Comparison of ENCODE assay signal across 9 cellular contexts in the genomic region with DNA sequence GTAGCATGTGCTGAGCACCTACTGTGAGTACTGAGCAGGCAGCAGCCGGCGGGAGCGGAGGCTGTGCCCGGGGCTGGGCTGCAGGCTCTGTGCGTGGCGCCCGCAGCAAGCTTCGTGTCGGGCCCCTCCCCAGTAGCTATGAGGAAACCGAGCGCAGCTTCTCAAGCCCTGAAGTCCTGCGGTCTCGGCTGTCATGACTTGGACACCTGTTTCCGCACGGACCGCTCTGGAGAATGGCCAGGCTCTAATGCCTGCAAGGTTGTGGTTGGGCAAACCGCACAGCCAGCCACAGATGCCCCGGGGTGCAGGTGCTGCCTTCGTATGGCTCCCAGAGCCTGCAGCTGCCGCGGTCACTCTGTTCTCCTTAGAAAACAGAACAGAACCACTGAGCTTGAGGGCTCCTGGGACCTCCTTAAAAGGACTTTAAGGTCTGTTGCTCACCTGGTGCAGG. TPM values are rescaled to one million over a fixed set of nuclear protein-coding genes. Genes with fewer than 3 reads are reported as not detected.
A peak's percentile ranks its signal among the peaks of the same experiment; 100 is the strongest.
DNase-seq lines count a peak whose midpoint lies in the region; ATAC-seq and TF ChIP-seq lines count a peak whose summit lies in the region.
"Had no signal": no experiment of that assay in that cellular context is flagged by ENCODE, and none has a peak within 500 bp of the region (broad histone marks: within the 10 kb centered on the region; RNA-seq: fewer than 3 reads in every experiment).

No MANE protein-coding gene starts in this region.

- no peaks in the 10 kb centered on the region for H3K4me1 ChIP-seq in left lung
- H3K4me1 ChIP-seq in smooth muscle cell (ENCODE audit: low read depth), result no peaks in the 10 kb centered on the region

- no peak overlapping the region for H3K4me2 ChIP-seq in smooth muscle cell

- TF ChIP-seq CTCF in left lung (IDR thresholded peaks at IDR 0.05) (no peak), smooth muscle cell (IDR thresholded peaks at IDR 0.05; ENCODE audit: borderline replicate concordance, insufficient read depth, poor library complexity, severe bottlenecking) (no peak)

- H3K4me3 ChIP-seq in left lung (no peak overlapping the region), smooth muscle cell (no peak overlapping the region)

- H3K79me2 ChIP-seq in smooth muscle cell (ENCODE audit: low read depth), result no peaks in the 10 kb centered on the region

- 91% methylated on average over 20 of the region's 21 CpGs for WGBS in smooth muscle cell (ENCODE audit: low lambda C conversion rate)

- H4K20me1 ChIP-seq in smooth muscle cell (ENCODE audit: low read depth), result no peaks in the 10 kb centered on the region

- intact Hi-C loops in left lung (cut with DNase I), result no loop called here

- H3K9ac ChIP-seq in smooth muscle cell (ENCODE audit: low read depth), result no peak overlapping the region

- peaks cover 0 to 100% of the 10 kb centered on the region in 2 donors for H3K36me3 ChIP-seq in left lung
- H3K36me3 ChIP-seq in smooth muscle cell (ENCODE audit: low read depth), result no peaks in the 10 kb centered on the region

- H3K9me3 ChIP-seq in left lung (no peaks in the 10 kb centered on the region), smooth muscle cell (replicated peaks; ENCODE audit: low read depth) (no peaks in the 10 kb centered on the region)

- no peak overlapping the region for H2AFZ ChIP-seq in smooth muscle cell (ENCODE audit: low read depth)

- no peaks in the 10 kb centered on the region for H3K27me3 ChIP-seq in left lung
- no peaks in the 10 kb centered on the region for H3K27me3 ChIP-seq in smooth muscle cell (ENCODE audit: low read depth)

- H3K27ac ChIP-seq in left lung (no peak overlapping the region), smooth muscle cell (ENCODE audit: low read depth) (no peak overlapping the region)

- peak; percentile 75 for ATAC-seq in GM18498 (IDR thresholded peaks at IDR 0.05; ENCODE audit: unreplicated experiment)
- ATAC-seq in HG02571 (IDR thresholded peaks at IDR 0.05; ENCODE audit: unreplicated experiment), result peak; percentile 58
- no peak for ATAC-seq in left lung
- ATAC-seq in activated CD4-positive, CD25-positive, alpha-beta regulatory T cell treated with anti-CD3 and anti-CD28 coated beads, Interleukin-2, amount 50 U/mL, for 24 hours, result no peak

- H3F3A ChIP-seq in smooth muscle cell (ENCODE audit: low read depth), result no peaks in the 10 kb centered on the region

- peak; percentile 28 for DNase-seq in NCI-H128 (lab: John Stamatoyannopoulos, UW; ENCODE audit: unreplicated experiment)
- peak; percentile 36 to 74 for DNase-seq in left lung
- DNase-seq in OCI-M2 (lab: John Stamatoyannopoulos, UW; ENCODE audit: unreplicated experiment), result no peak
- DNase-seq in smooth muscle cell (lab: John Stamatoyannopoulos, UW; ENCODE audit: unreplicated experiment), result no peak
- DNase-seq in activated T-cell treated with anti-CD3 and anti-CD28 coated beads for 4 hours, result no peak
- DNase-seq: activated CD4-positive, alpha-beta T cell treated with anti-CD3 and anti-CD28 coated beads for 1 hour had no signal

RNA-seq across cellular contexts. Expression of gene PYGB, which starts 33.7 kb away (rescaled TPM):
- total RNA-seq in left lung (10 to 100 TPM; 78.2 to 81.3 TPM), smooth muscle cell (31.8 and 44.4 TPM in 2 replicates)
- 39.4 and 43.3 TPM in 2 replicates for polyA plus RNA-seq in smooth muscle cell

Comparison
In these comparisons a context has a peak if more than half of its experiments do, and no peak if none do; other contexts are left out.
1. ATAC-seq: peak in GM18498 (single experiment) and HG02571 (single experiment); none in left lung (single experiment) and activated CD4-positive, CD25-positive, alpha-beta regulatory T cell treated with anti-CD3 and anti-CD28 coated beads, Interleukin-2, amount 50 U/mL, for 24 hours (0 of 2).
2. DNase-seq: peak in NCI-H128 (single experiment) and left lung (2 of 2); none in OCI-M2 (single experiment), smooth muscle cell (single experiment) and activated T-cell treated with anti-CD3 and anti-CD28 coated beads for 4 hours (single experiment).